ENCODE assay signal across 8 cellular contexts in the genomic region with DNA sequence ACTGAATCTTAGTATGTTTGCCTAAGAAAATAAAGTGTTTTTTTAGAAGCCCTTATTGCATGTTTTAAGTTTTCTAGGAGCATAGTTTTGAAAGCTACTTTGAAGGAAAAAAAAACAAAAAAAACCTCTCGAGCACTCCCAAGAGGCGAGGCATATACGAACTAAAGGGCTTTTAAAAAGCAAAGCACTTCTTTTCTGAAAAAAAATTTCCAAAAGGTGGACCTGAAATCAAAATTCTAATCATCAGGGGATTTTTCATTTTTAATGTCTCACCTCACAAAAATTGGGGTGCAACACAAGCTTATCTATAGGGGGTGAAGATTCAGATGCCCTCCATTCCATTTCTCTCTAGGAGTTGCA. TPM values are rescaled to one million over a fixed set of nuclear protein-coding genes. Genes with fewer than 3 reads are reported as not detected.
DNase-seq lines count a peak whose midpoint lies in the region; FAIRE-seq and TF ChIP-seq lines count a peak whose summit lies in the region.

No MANE protein-coding gene starts in this region.

- no peak for DNase-seq in HL-60 (ENCODE audit: low read depth in 1 of 2, low spot score in 1 of 2)
- DNase-seq in cardiac fibroblast (ENCODE audit: low read depth in 2 of 2), result peak in 1 of 2 donors; percentile 6
- DNase-seq in GDM1 (lab: John Stamatoyannopoulos, UW), result no peak
- DNase-seq in G401 (ENCODE audit: low spot score), result no peak
- DNase-seq in hypothalamus (lab: John Stamatoyannopoulos, UW), result no peak
- DNase-seq in GM12892 (ENCODE audit: insufficient read length), result no peak

- H3K27ac ChIP-seq in BLaER1 treated with 17β-estradiol and CSF1 and Interleukin-3, amounts not matched to agents 10 nM and 100 nM, result peak overlapping the region; percentile 85 to 95 (median 93)
- peak overlapping the region; percentile 94 for H3K27ac ChIP-seq in HL-60 (replicated peaks)

- H3K4me2 ChIP-seq in BLaER1 treated with 17β-estradiol and CSF1 and Interleukin-3, amounts not matched to agents 10 nM and 100 nM, result peak overlapping the region; percentile 50 to 90 (median 78)

- peak overlapping the region; percentile 80 to 96 (median 91) for H3K4me3 ChIP-seq in BLaER1 treated with 17β-estradiol and CSF1 and Interleukin-3, amounts not matched to agents 10 nM and 100 nM
- peak overlapping the region; percentile 92 for H3K4me3 ChIP-seq in HL-60 (replicated peaks; ENCODE audit: insufficient read depth, low read length)
- H3K4me3 ChIP-seq in cardiac fibroblast (replicated peaks in 1 of 2; ENCODE audit: low read depth in 2 of 2, low read length in 2 of 2), result peak overlapping the region; percentile 90 to 92
- peak overlapping the region; percentile 95 for H3K4me3 ChIP-seq in mucosa of stomach (ENCODE audit: low read length)

- H3K9ac ChIP-seq in BLaER1 treated with 17β-estradiol and CSF1 and Interleukin-3, amounts not matched to agents 10 nM and 100 nM, result peak overlapping the region; percentile 87 to 98 (median 94)
- H3K9ac ChIP-seq in mucosa of stomach (ENCODE audit: low read length), result peak overlapping the region; percentile 95

- TF ChIP-seq CTCF in HL-60 (IDR thresholded peaks at IDR 0.05; ENCODE audit: insufficient read depth, low read length), result no peak
- TF ChIP-seq CTCF in cardiac fibroblast (IDR thresholded peaks at IDR 0.05; ENCODE audit: low read depth, low read length), result no peak

- no peak for TF ChIP-seq POLR2A in GM12892 (IDR thresholded peaks at IDR 0.05; ENCODE audit: low read depth, low read length)

- in situ Hi-C loops in G401 (cut with HindIII; ENCODE audit: low sequenced_read_pairs), result no loop called here

- H4K20me1 ChIP-seq in BLaER1 treated with 17β-estradiol and CSF1 and Interleukin-3, amounts not matched to agents 10 nM and 100 nM, result peaks cover 0 to 5% (median 0%) of the 10 kb centered on the region in 11 experiments; a peak in 3 of 22 replicates

- FAIRE-seq in GM12892 (lab: Jason Lieb, UNC), result no peak

- no peaks in the 10 kb centered on the region for H3K27me3 ChIP-seq in BLaER1 treated with 17β-estradiol and CSF1 and Interleukin-3, amounts not matched to agents 10 nM and 100 nM
- H3K27me3 ChIP-seq in HL-60 (ENCODE audit: insufficient read depth, poor library complexity, severe bottlenecking), result no peaks in the 10 kb centered on the region
- H3K27me3 ChIP-seq in mucosa of stomach (ENCODE audit: control insufficient read depth, insufficient read depth, low read length), result no peaks in the 10 kb centered on the region

- H3K4me1 ChIP-seq in BLaER1 treated with 17β-estradiol and CSF1 and Interleukin-3, amounts not matched to agents 10 nM and 100 nM, result peaks cover 16 to 48% (median 30%) of the 10 kb centered on the region in 10 experiments
- peaks cover 10% of the 10 kb centered on the region for H3K4me1 ChIP-seq in mucosa of stomach (ENCODE audit: control insufficient read depth, insufficient read depth, low read length)

- peaks cover 0 to 61% (median 34%) of the 10 kb centered on the region in 11 experiments; a peak in 19 of 22 replicates for H3K36me3 ChIP-seq in BLaER1 treated with 17β-estradiol and CSF1 and Interleukin-3, amounts not matched to agents 10 nM and 100 nM
- no peaks in the 10 kb centered on the region for H3K36me3 ChIP-seq in mucosa of stomach (ENCODE audit: control insufficient read depth, insufficient read depth, low read length)

- H3K9me3 ChIP-seq in BLaER1 treated with 17β-estradiol and CSF1 and Interleukin-3, amounts not matched to agents 10 nM and 100 nM (replicated peaks in 1 of 11), result no peaks in the 10 kb centered on the region
- H3K9me3 ChIP-seq in mucosa of stomach (ENCODE audit: control insufficient read depth, low read length), result no peaks in the 10 kb centered on the region

RNA-seq across cellular contexts. Expression of a gene that starts 0.6 kb away (rescaled TPM):
- total RNA-seq in G401 (2014; rRNA removed; shearing (Covaris generic)), result 35.2 and 39.2 TPM in 2 replicates
- 21.6 TPM for polyA plus RNA-seq in GM12892 (2012; ENCODE audit: missing spikeins)

RNA-seq across cellular contexts. Expression of a gene that starts 0.7 kb away (rescaled TPM):
- total RNA-seq in G401 (2014; rRNA removed; shearing (Covaris generic)), result 17.3 and 38.1 TPM in 2 replicates
- polyA plus RNA-seq in GM12892 (2012; ENCODE audit: missing spikeins), result 20.8 TPM
